Comparison of ENCODE assay signal across 9 cellular contexts in genomic region chr5:143057580-143057999, GRCh38.
DNase-seq lines count a peak whose midpoint lies in the region; ATAC-seq and TF ChIP-seq lines count a peak whose summit lies in the region.
"Had no signal": no experiment of that assay in that cellular context is flagged by ENCODE, and none has a peak within 500 bp of the region (broad histone marks: within the 10 kb centered on the region; RNA-seq: fewer than 3 reads in every experiment).

No MANE protein-coding gene starts in this region.

- H3K79me2 ChIP-seq in hepatocyte: no peaks in the 10 kb centered on the region

- no peak for TF ChIP-seq CTCF in hepatocyte (IDR thresholded peaks at IDR 0.05; ENCODE audit: poor library complexity)

- no peak overlapping the region for H2AFZ ChIP-seq in hepatocyte

- H3K27me3 Mint-ChIP-seq in CD4-positive, alpha-beta memory T cell: no peaks in the 10 kb centered on the region
- H3K27me3 Mint-ChIP-seq: activated naive CD8-positive, alpha-beta T cell had no signal

- peaks cover 28% of the 10 kb centered on the region for H3K4me1 ChIP-seq in hepatocyte (ENCODE audit: insufficient read depth)
- H3K4me1 ChIP-seq in CD4-positive, alpha-beta memory T cell (ENCODE audit: insufficient read depth, low read length): peaks cover 24% of the 10 kb centered on the region

- CTCF ChIA-PET in CD4-positive, alpha-beta memory T cell (lab: Charles Lee; ENCODE audit: partially characterized antibody): no interaction called here

- H3K27ac ChIP-seq in hepatocyte: peak overlapping the region; percentile 27
- no peak overlapping the region for H3K27ac ChIP-seq in CD4-positive, alpha-beta memory T cell (ENCODE audit: low read depth, low read length)

- in situ Hi-C loops in KBM-7 (cut with MboI; ENCODE audit: low pct_unique_long_range_greater_than_20kb, low sequenced_read_pairs): no loop called here

- H3K27ac Mint-ChIP-seq in CD4-positive, alpha-beta memory T cell: peak overlapping the region in 1 of 7 donors; percentile 49

- WGBS in hepatocyte (ENCODE audit: low lambda C conversion rate, missing lambda C conversion rate): 84% methylated on average over 3 of the region's 3 CpGs

- H3K9me2 ChIP-seq in hepatocyte (replicated peaks; ENCODE audit: insufficient read depth): no peaks in the 10 kb centered on the region

- H3K9me3 Mint-ChIP-seq in CD4-positive, alpha-beta memory T cell: peaks cover 0 to 2% (median 0%) of the 10 kb centered on the region in 8 donors

- POLR2A ChIA-PET in CD4-positive, alpha-beta memory T cell (lab: Charles Lee; ENCODE audit: partially characterized antibody): no interaction called here

- peak overlapping the region; percentile 9 for H3K4me2 ChIP-seq in hepatocyte

- no peaks in the 10 kb centered on the region for H3K36me3 ChIP-seq in hepatocyte (replicated peaks; ENCODE audit: insufficient read depth, low read depth)
- H3K36me3 ChIP-seq in CD4-positive, alpha-beta memory T cell (ENCODE audit: insufficient read depth, low read length): no peaks in the 10 kb centered on the region

- H3K27me3 ChIP-seq in hepatocyte: no peaks in the 10 kb centered on the region
- H3K27me3 ChIP-seq in CD4-positive, alpha-beta memory T cell (ENCODE audit: insufficient read depth, low read length): no peaks in the 10 kb centered on the region

- no peak overlapping the region for H3K4me3 ChIP-seq in hepatocyte
- no peak overlapping the region for H3K4me3 ChIP-seq in CD4-positive, alpha-beta memory T cell (ENCODE audit: low read length in 2 of 2)

- peaks cover 49 to 63% of the 10 kb centered on the region in 2 donors for H3K36me3 Mint-ChIP-seq in CD4-positive, alpha-beta memory T cell

- H3K9me3 ChIP-seq in hepatocyte (ENCODE audit: low read depth): no peaks in the 10 kb centered on the region
- no peaks in the 10 kb centered on the region for H3K9me3 ChIP-seq in CD4-positive, alpha-beta memory T cell (ENCODE audit: control insufficient read depth in 1 of 2, low read length in 2 of 2)

- intact Hi-C loops in CD4-positive, alpha-beta memory T cell (cut with micrococcal nuclease): no loop called here

- H3K4me1 Mint-ChIP-seq in CD4-positive, alpha-beta memory T cell: peaks cover 22 to 42% (median 31%) of the 10 kb centered on the region in 4 donors

- no peaks in the 10 kb centered on the region for H4K20me1 ChIP-seq in hepatocyte (ENCODE audit: insufficient read depth, poor library complexity, severe bottlenecking)

- H3K4me3 Mint-ChIP-seq in CD4-positive, alpha-beta memory T cell: no peak overlapping the region
- H3K4me3 Mint-ChIP-seq: activated naive CD8-positive, alpha-beta T cell had no signal

- peak; percentile 54 for ATAC-seq in GM18868 (IDR thresholded peaks at IDR 0.05; ENCODE audit: unreplicated experiment)
- peak; percentile 49 for ATAC-seq in GM21786 (IDR thresholded peaks at IDR 0.05; ENCODE audit: unreplicated experiment)

- DNase-seq in KBM-7: peak; percentile 69
- no peak for DNase-seq in hepatocyte (ENCODE audit: low spot score)
- no peak for DNase-seq in NCI-H1436 treated with DMSO at 0.1 percent for 48 hours (lab: John Stamatoyannopoulos, UW)
- no peak for DNase-seq in CD4-positive, alpha-beta memory T cell
- DNase-seq in NCI-H128 (lab: John Stamatoyannopoulos, UW; ENCODE audit: unreplicated experiment): no peak
- DNase-seq in DMS114 treated with DMSO at 0.1 percent for 48 hours (lab: John Stamatoyannopoulos, UW; ENCODE audit: unreplicated experiment): no peak
